Comparison of ENCODE assay signal across 8 cellular contexts in the genomic region with DNA sequence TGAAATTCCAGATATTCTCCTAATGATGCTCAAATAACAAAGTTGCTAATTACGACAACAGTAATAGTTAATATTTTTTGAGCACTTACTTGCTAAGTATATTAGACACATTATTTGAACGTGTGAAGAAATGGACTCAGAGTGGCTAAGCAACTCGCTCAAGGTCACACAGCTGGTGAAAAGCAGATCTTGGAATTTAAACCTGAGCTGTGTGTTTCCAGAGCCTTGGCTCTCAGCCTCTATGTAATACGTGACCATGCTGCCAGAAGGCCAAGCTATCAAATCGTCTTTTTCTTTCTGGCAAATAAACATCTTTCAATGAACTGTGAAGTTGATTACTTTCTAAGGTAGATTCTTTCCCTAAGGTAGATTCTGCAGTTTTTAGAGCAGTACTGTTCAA.
"Had no signal": no experiment of that assay in that cellular context is flagged by ENCODE, and none has a peak within 500 bp of the region (broad histone marks: within the 10 kb centered on the region; RNA-seq: fewer than 3 reads in every experiment).

No MANE protein-coding gene starts in this region.

- FAIRE-seq: H54, HepG2 had no signal

- H3K27ac ChIP-seq: GM23248, HL-60 had no signal

- ATAC-seq: HepG2 had no signal

- H2AFZ ChIP-seq: GM23248 had no signal

- DNase-seq: GM23248, GOT3, H9, HCEC 1CT, KBM-7 had no signal

- H3K9ac ChIP-seq: GM23248 had no signal

- H3K4me3 ChIP-seq: GM23248 had no signal
